ENCODE assay signal across 21 cellular contexts in genomic region chr5:126030698-126031097, GRCh38.
"Had no signal": no experiment of that assay in that cellular context is flagged by ENCODE, and none has a peak within 500 bp of the region (broad histone marks: within the 10 kb centered on the region; RNA-seq: fewer than 3 reads in every experiment).

No MANE protein-coding gene starts in this region.

- H3K4me3 Mint-ChIP-seq: mesothelial cell of epicardium; naive B cell; naive thymus-derived CD8-positive, alpha-beta T cell had no signal

- ATAC-seq: esophagus mucosa; foreskin keratinocyte; gastroesophageal sphincter; heart right ventricle; left lung; lower lobe of right lung; mucosa of descending colon; naive thymus-derived CD8-positive, alpha-beta T cell had no signal

- DNase-seq: dermis blood vessel endothelial cell; dorsolateral prefrontal cortex; effector CD4-positive, alpha-beta T cell; effector memory CD4-positive, alpha-beta T cell; erythroblast; esophagus squamous epithelium; foreskin keratinocyte; heart right ventricle; hippocampal formation; left cardiac atrium; left lung; lower lobe of right lung; mesenchymal stem cell; mucosa of descending colon; naive B cell; naive thymus-derived CD8-positive, alpha-beta T cell had no signal

- H3K4me1 ChIP-seq: foreskin keratinocyte, gastroesophageal sphincter, left lung, lower lobe of right lung had no signal

- H3K36me3 ChIP-seq: esophagus squamous epithelium, gastroesophageal sphincter, heart right ventricle, left lung, lower lobe of right lung had no signal

- H3K4me1 Mint-ChIP-seq: mesothelial cell of epicardium; naive B cell; naive thymus-derived CD8-positive, alpha-beta T cell had no signal

- H3K27ac Mint-ChIP-seq: mesothelial cell of epicardium; naive B cell; naive thymus-derived CD8-positive, alpha-beta T cell had no signal

- H3K4me3 ChIP-seq: coronary artery, dorsolateral prefrontal cortex, esophagus squamous epithelium, gastroesophageal sphincter, heart right ventricle, left lung, lower lobe of right lung, mucosa of descending colon had no signal

- H3K27me3 ChIP-seq: dorsolateral prefrontal cortex, esophagus squamous epithelium, foreskin keratinocyte, gastroesophageal sphincter, heart right ventricle, left lung had no signal

- H3K27me3 Mint-ChIP-seq: naive thymus-derived CD8-positive, alpha-beta T cell had no signal

- H3K27ac ChIP-seq: coronary artery, dorsolateral prefrontal cortex, epithelial cell of prostate, esophagus squamous epithelium, foreskin keratinocyte, gastroesophageal sphincter, heart right ventricle, left lung, lower lobe of right lung had no signal
